ENCODE assay signal across 9 cellular contexts in genomic region chr18:24488824-24489493, GRCh38.
DNase-seq lines count a peak whose midpoint lies in the region; ATAC-seq and TF ChIP-seq lines count a peak whose summit lies in the region.
"Had no signal": no experiment of that assay in that cellular context is flagged by ENCODE, and none has a peak within 500 bp of the region (broad histone marks: within the 10 kb centered on the region; RNA-seq: fewer than 3 reads in every experiment).

No MANE protein-coding gene starts in this region.

- no peak for ATAC-seq in HG02588 (IDR thresholded peaks at IDR 0.05; ENCODE audit: unreplicated experiment)

- peak; percentile 56 for DNase-seq in DMS79 treated with DMSO at 0.1 percent for 48 hours (lab: John Stamatoyannopoulos, UW)
- DNase-seq in DMS79 (lab: John Stamatoyannopoulos, UW), result no peak
- DNase-seq in LNCaP clone FGC (ENCODE audit: low read depth), result no peak
- DNase-seq in SKM-1 treated with dmso at 0.1 percent for 144 hours (lab: John Stamatoyannopoulos, UW; ENCODE audit: unreplicated experiment), result peak; percentile 81
- DNase-seq in fibroblast of pulmonary artery (ENCODE audit: low read depth), result peak; percentile 61
- DNase-seq in pons (ENCODE audit: low spot score), result peak; percentile 76
- DNase-seq in activated effector memory CD4-positive, alpha-beta T cell treated with Interleukin-2 at 50 U/mL for 16 hours, result no peak

- TF ChIP-seq CTCF in LNCaP clone FGC (IDR thresholded peaks at IDR 0.05; ENCODE audit: control insufficient read depth, extremely low read depth, insufficient read depth) (peak; percentile 71), fibroblast of pulmonary artery (IDR thresholded peaks at IDR 0.05; ENCODE audit: low read length, missing control alignments) (peak; percentile 71)

- H3K4me3 ChIP-seq in LNCaP clone FGC (ENCODE audit: low read depth, low read length) (no peak overlapping the region), fibroblast of pulmonary artery (replicated peaks; ENCODE audit: low read depth, low read length) (no peak overlapping the region)
- H3K4me3 ChIP-seq: BLaER1 treated with 17β-estradiol and CSF1 and Interleukin-3, amounts not matched to agents 10 nM and 100 nM had no signal

Comparison
In these comparisons a context has a peak if more than half of its experiments do, and no peak if none do; other contexts are left out.
1. DNase-seq: peak in DMS79 treated with DMSO at 0.1 percent for 48 hours (single experiment), SKM-1 treated with dmso at 0.1 percent for 144 hours (single experiment), fibroblast of pulmonary artery (single experiment) and pons (single experiment); none in DMS79 (single experiment), LNCaP clone FGC (single experiment) and activated effector memory CD4-positive, alpha-beta T cell treated with Interleukin-2 at 50 U/mL for 16 hours (single experiment).